In genomic region chr20:1964659-1965405, GRCh38 we compare ENCODE assay signal across 9 cellular contexts. TPM values are rescaled to one million over a fixed set of nuclear protein-coding genes. Genes with fewer than 3 reads are reported as not detected.
A peak's percentile ranks its signal among the peaks of the same experiment; 100 is the strongest.
DNase-seq lines count a peak whose midpoint lies in the region; ATAC-seq and TF ChIP-seq lines count a peak whose summit lies in the region.
"Had no signal": no experiment of that assay in that cellular context is flagged by ENCODE, and none has a peak within 500 bp of the region (broad histone marks: within the 10 kb centered on the region; RNA-seq: fewer than 3 reads in every experiment).

No MANE protein-coding gene starts in this region.

- intact Hi-C loops in posterior cingulate gyrus (cut with DNase I): loop anchor here (5.0 kb wide), 1 partner anchor 487 kb away; no protein-coding TSS in a partner anchor

- no peak for DNase-seq in AG10803 (ENCODE audit: low read depth)
- DNase-seq in HL-60 (ENCODE audit: low read depth in 1 of 2, low spot score in 1 of 2): no peak
- no peak for DNase-seq in mesothelial cell of epicardium (ENCODE audit: low spot score in 2 of 2, unreplicated experiment in 2 of 2)
- no peak for DNase-seq in A172 (ENCODE audit: low spot score)
- no peak for DNase-seq in posterior cingulate gyrus
- DNase-seq in effector CD8-positive, alpha-beta T cell (lab: John Stamatoyannopoulos, UW): no peak
- DNase-seq: SIG-M5 had no signal

- no peak for ATAC-seq in GM19351 (IDR thresholded peaks at IDR 0.05; ENCODE audit: unreplicated experiment)

- peak overlapping the region; percentile 85 for H3K27ac Mint-ChIP-seq in activated naive CD4-positive, alpha-beta T cell treated with anti-CD3 and anti-CD28 coated beads, Interleukin-2, amount 50 U/mL, for 24 hours
- H3K27ac Mint-ChIP-seq in mesothelial cell of epicardium: no peak overlapping the region

- no peaks in the 10 kb centered on the region for H3K36me3 Mint-ChIP-seq in activated naive CD4-positive, alpha-beta T cell treated with anti-CD3 and anti-CD28 coated beads, Interleukin-2, amount 50 U/mL, for 24 hours
- no peaks in the 10 kb centered on the region for H3K36me3 Mint-ChIP-seq in mesothelial cell of epicardium

- peak overlapping the region; percentile 79 for H3K4me3 Mint-ChIP-seq in activated naive CD4-positive, alpha-beta T cell treated with anti-CD3 and anti-CD28 coated beads, Interleukin-2, amount 50 U/mL, for 24 hours
- H3K4me3 Mint-ChIP-seq in mesothelial cell of epicardium: peak overlapping the region; percentile 52

- H3K9me3 Mint-ChIP-seq in activated naive CD4-positive, alpha-beta T cell treated with anti-CD3 and anti-CD28 coated beads, Interleukin-2, amount 50 U/mL, for 24 hours: no peaks in the 10 kb centered on the region
- peaks cover 1% of the 10 kb centered on the region for H3K9me3 Mint-ChIP-seq in mesothelial cell of epicardium

- H3K27me3 Mint-ChIP-seq in activated naive CD4-positive, alpha-beta T cell treated with anti-CD3 and anti-CD28 coated beads, Interleukin-2, amount 50 U/mL, for 24 hours: peaks cover 19% of the 10 kb centered on the region
- peaks cover 83% of the 10 kb centered on the region for H3K27me3 Mint-ChIP-seq in mesothelial cell of epicardium (ENCODE audit: low read depth)

- H3K27me3 ChIP-seq in HL-60 (ENCODE audit: insufficient read depth, poor library complexity, severe bottlenecking): no peaks in the 10 kb centered on the region

- peak; percentile 50 for TF ChIP-seq CTCF in AG10803 (conservative IDR thresholded peaks at IDR 0.05; ENCODE audit: low read length)
- TF ChIP-seq CTCF in HL-60 (IDR thresholded peaks at IDR 0.05; ENCODE audit: insufficient read depth, low read length): no peak
- no peak for TF ChIP-seq CTCF in mesothelial cell of epicardium (IDR thresholded peaks at IDR 0.05; ENCODE audit: unreplicated experiment)

- no peak overlapping the region for H3K4me3 ChIP-seq in AG10803 (ENCODE audit: low read length)
- no peak overlapping the region for H3K4me3 ChIP-seq in HL-60 (replicated peaks; ENCODE audit: insufficient read depth, low read length)

- H3K4me1 Mint-ChIP-seq in activated naive CD4-positive, alpha-beta T cell treated with anti-CD3 and anti-CD28 coated beads, Interleukin-2, amount 50 U/mL, for 24 hours: peaks cover 11% of the 10 kb centered on the region
- peaks cover 10% of the 10 kb centered on the region for H3K4me1 Mint-ChIP-seq in mesothelial cell of epicardium

- H3K27ac ChIP-seq in HL-60 (replicated peaks): peak overlapping the region; percentile 64

RNA-seq across cellular contexts. Expression of gene PDYN, which starts 29.0 kb away (rescaled TPM):
- total RNA-seq in mesothelial cell of epicardium: not detected in 3 replicates
- total RNA-seq in A172 (2014; rRNA removed; shearing (Covaris generic)): not detected in 2 replicates
